ENCODE assay signal across 34 cellular contexts in the genomic region with DNA sequence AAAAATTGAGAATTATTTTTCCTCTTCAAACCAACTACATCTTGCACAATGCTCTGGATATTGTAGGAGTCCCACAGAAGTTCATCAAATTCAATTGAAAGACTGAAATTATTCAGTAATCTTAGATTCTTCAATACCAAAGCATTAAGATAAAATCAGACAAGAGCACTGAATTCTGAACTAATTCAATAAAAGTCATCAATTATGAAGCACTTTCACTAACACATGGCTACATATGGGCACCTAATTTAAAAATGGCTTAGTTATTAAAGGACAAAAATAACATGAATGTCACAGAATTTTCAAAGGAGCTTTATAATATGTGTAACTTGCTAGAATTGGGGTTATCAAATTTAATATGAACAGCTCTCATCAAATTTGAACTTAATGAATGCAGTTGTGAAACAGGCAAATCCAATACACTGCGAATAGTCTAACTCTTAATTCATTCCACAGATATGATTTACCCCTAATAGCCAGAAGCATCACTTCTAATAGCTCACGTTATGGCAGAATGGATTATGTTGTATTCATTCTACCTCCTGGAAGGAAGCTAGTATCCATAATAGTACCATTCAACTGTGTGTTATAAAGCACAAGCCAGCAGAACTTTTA.
DNase-seq lines count a peak whose midpoint lies in the region; ATAC-seq, FAIRE-seq and TF ChIP-seq lines count a peak whose summit lies in the region.
"Had no signal": no experiment of that assay in that cellular context is flagged by ENCODE, and none has a peak within 500 bp of the region (broad histone marks: within the 10 kb centered on the region; RNA-seq: fewer than 3 reads in every experiment).

No MANE protein-coding gene starts in this region.

- no peak for TF ChIP-seq CTCF in A549 (IDR thresholded peaks at IDR 0.05)
- no peak for TF ChIP-seq CTCF in SK-N-SH (IDR thresholded peaks at IDR 0.05)

- CTCF ChIA-PET in A549 (lab: Yijun Ruan, JAX) (interaction anchor here (0.6 to 1.5 kb wide), 3 partner anchors 12 to 279 kb away, joined by 3 read pairs; no protein-coding TSS in a partner anchor), SK-N-SH (lab: Yijun Ruan, JAX) (interaction anchor here (0.5 to 3.1 kb wide), 7 partner anchors 18 to 333 kb away, joined by 3 to 12 read pairs (median 3); a partner anchor contains a TSS)

- H4K20me1 ChIP-seq in SK-N-SH (ENCODE audit: insufficient read depth), result no peaks in the 10 kb centered on the region
- H4K20me1 ChIP-seq: BLaER1; BLaER1 treated with 17β-estradiol and CSF1 and Interleukin-3, amounts not matched to agents 10 nM and 100 nM had no signal

- no peak for TF ChIP-seq EP300 in A549 (IDR thresholded peaks at IDR 0.05)
- TF ChIP-seq EP300 in SK-N-SH (IDR thresholded peaks at IDR 0.05; ENCODE audit: borderline replicate concordance in 1 of 2, low read depth in 1 of 2, low read length in 1 of 2), result peak in 1 of 2 experiments; percentile 73; a peak in 1 of 4 replicates

- H3K4me2 ChIP-seq in A549 (no peak overlapping the region), SK-N-SH (no peak overlapping the region)
- H3K4me2 ChIP-seq: BLaER1; BLaER1 treated with 17β-estradiol and CSF1 and Interleukin-3, amounts not matched to agents 10 nM and 100 nM had no signal

- DNase-seq in A549 (ENCODE audit: low read depth in 1 of 2, low spot score in 1 of 2) (no peak), SK-N-DZ (ENCODE audit: low spot score) (peak; percentile 88), SK-N-SH (peak; percentile 44), cardiac septum (ENCODE audit: low spot score) (no peak), GM12891 (ENCODE audit: insufficient read length, low spot score) (no peak)
- no peak for DNase-seq in activated naive CD4-positive, alpha-beta T cell treated with anti-CD3 and anti-CD28 coated beads, Interleukin-2, amount 50 U/mL, for 16 hours
- DNase-seq in activated effector memory CD4-positive, alpha-beta T cell treated with anti-CD3 and anti-CD28 coated beads, Interleukin-2, amount 50 U/mL, for 16 hours, result no peak
- DNase-seq: 8988T; ACHN; AML-193; BE2C; C1 segment of cervical spinal cord; Caco-2; Calu3; CD4-positive, alpha-beta memory T cell; CD4-positive, alpha-beta T cell; CD4-positive, CD25-positive, alpha-beta regulatory T cell; CD8-positive, alpha-beta memory T cell; CD8-positive, alpha-beta T cell; COR-L47; DMS 273 treated with DMSO at 0.1 percent for 48 hours; DMS153; DMS53; DMS79; DMS79 treated with DMSO at 0.1 percent for 48 hours; DND-41; EL had no signal

- H3K36me3 ChIP-seq in SK-N-SH (replicated peaks in 1 of 2; ENCODE audit: control insufficient read depth in 1 of 2, insufficient read depth in 2 of 2, low read length in 1 of 2), result no peaks in the 10 kb centered on the region
- H3K36me3 ChIP-seq: BE2C; BLaER1; BLaER1 treated with 17β-estradiol and CSF1 and Interleukin-3, amounts not matched to agents 10 nM and 100 nM had no signal

- FAIRE-seq in A549 (lab: Jason Lieb, UNC) (peak; percentile 18), GM12891 (lab: Jason Lieb, UNC) (no peak)
- FAIRE-seq: A204.1, D721Med had no signal

- no peak overlapping the region for H2AFZ ChIP-seq in SK-N-SH (ENCODE audit: low read depth)

- no peaks in the 10 kb centered on the region for H3K27me3 ChIP-seq in SK-N-SH (ENCODE audit: insufficient read depth)
- H3K27me3 ChIP-seq: BE2C; BLaER1; BLaER1 treated with 17β-estradiol and CSF1 and Interleukin-3, amounts not matched to agents 10 nM and 100 nM had no signal

- H3K9me2 ChIP-seq in SK-N-SH, result no peaks in the 10 kb centered on the region

- WGBS in A549 (ENCODE audit: missing lambda C conversion rate), result 1% methylated on average over 2 of the region's 2 CpGs
- 0% methylated on average over 2 of the region's 2 CpGs for whole genome bisulfite sequencing in SK-N-SH (ENCODE audit: low lambda C conversion rate)

- POLR2A ChIA-PET in A549 (lab: Yijun Ruan, JAX) (no interaction called here), SK-N-SH (lab: Yijun Ruan, JAX) (no interaction called here)

- ATAC-seq in A549, result no peak
- ATAC-seq in SK-N-SH treated with all-trans-retinoic acid at 6 μM for 48 hours, result no peak
- ATAC-seq: CD8-positive, alpha-beta T cell had no signal

- no peak for TF ChIP-seq RAD21 in A549 (conservative IDR thresholded peaks at IDR 0.05 in 1 of 2, IDR thresholded peaks at IDR 0.05 in 1 of 2)
- TF ChIP-seq RAD21 in SK-N-SH (IDR thresholded peaks at IDR 0.05; ENCODE audit: low read length), result no peak

- TF ChIP-seq POLR2A in A549 (IDR thresholded peaks at IDR 0.05; ENCODE audit: low read length), result no peak
- TF ChIP-seq POLR2A in GM12891 (IDR thresholded peaks at IDR 0.05; ENCODE audit: low read depth, low read length), result no peak

- H3F3A ChIP-seq in SK-N-SH (replicated peaks; ENCODE audit: insufficient read depth), result no peaks in the 10 kb centered on the region

- H3K4me3 ChIP-seq in A549 (no peak overlapping the region), SK-N-SH (ENCODE audit: low read depth in 2 of 2, low read length in 1 of 2) (no peak overlapping the region)
- H3K4me3 ChIP-seq: BLaER1; BLaER1 treated with 17β-estradiol and CSF1 and Interleukin-3, amounts not matched to agents 10 nM and 100 nM had no signal

- H3K79me2 ChIP-seq in SK-N-SH (ENCODE audit: insufficient read depth), result no peaks in the 10 kb centered on the region

- H3K9ac ChIP-seq in SK-N-SH, result no peak overlapping the region
- H3K9ac ChIP-seq: BLaER1; BLaER1 treated with 17β-estradiol and CSF1 and Interleukin-3, amounts not matched to agents 10 nM and 100 nM had no signal

- intact Hi-C loops in cardiac septum (cut with DNase I), result no loop called here

- H3K27ac ChIP-seq in A549 (no peak overlapping the region), SK-N-SH (ENCODE audit: low read depth in 2 of 2, low read length in 1 of 2) (peak overlapping the region in 1 of 2 experiments; percentile 67; a peak in 1 of 4 replicates)
- H3K27ac ChIP-seq: 22Rv1; BLaER1; BLaER1 treated with 17β-estradiol and CSF1 and Interleukin-3, amounts not matched to agents 10 nM and 100 nM; C4-2B had no signal

- H3K9me3 ChIP-seq in A549 (no peaks in the 10 kb centered on the region), SK-N-SH (no peaks in the 10 kb centered on the region)
- H3K9me3 ChIP-seq: BE2C; BLaER1; BLaER1 treated with 17β-estradiol and CSF1 and Interleukin-3, amounts not matched to agents 10 nM and 100 nM; Caco-2 had no signal

- no peaks in the 10 kb centered on the region for H3K4me1 ChIP-seq in A549
- peaks cover 0 to 18% of the 10 kb centered on the region in 2 experiments; a peak in 1 of 4 replicates for H3K4me1 ChIP-seq in SK-N-SH (ENCODE audit: control insufficient read depth in 1 of 2, insufficient read depth in 2 of 2, low read depth in 1 of 2, low read length in 1 of 2)
- H3K4me1 ChIP-seq: BE2C; BLaER1; BLaER1 treated with 17β-estradiol and CSF1 and Interleukin-3, amounts not matched to agents 10 nM and 100 nM; Caco-2 had no signal

TF ChIP-seq in A549, 52 proteins besides CTCF, POLR2A, EP300 and RAD21 (continues in another document):
- TF ChIP-seq MAFK (IDR thresholded peaks at IDR 0.05; ENCODE audit: partially characterized antibody) (no peak), EHF (CRISPR knock-in tag; IDR thresholded peaks at IDR 0.05) (no peak), CHD4 (IDR thresholded peaks at IDR 0.05; ENCODE audit: borderline replicate concordance) (no peak)
- TF ChIP-seq, protein P1, sequence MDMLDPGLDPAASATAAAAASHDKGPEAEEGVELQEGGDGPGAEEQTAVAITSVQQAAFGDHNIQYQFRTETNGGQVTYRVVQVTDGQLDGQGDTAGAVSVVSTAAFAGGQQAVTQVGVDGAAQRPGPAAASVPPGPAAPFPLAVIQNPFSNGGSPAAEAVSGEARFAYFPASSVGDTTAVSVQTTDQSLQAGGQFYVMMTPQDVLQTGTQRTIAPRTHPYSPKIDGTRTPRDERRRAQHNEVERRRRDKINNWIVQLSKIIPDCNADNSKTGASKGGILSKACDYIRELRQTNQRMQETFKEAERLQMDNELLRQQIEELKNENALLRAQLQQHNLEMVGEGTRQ (IDR thresholded peaks at IDR 0.05), result no peak

TF ChIP-seq in SK-N-SH, 30 proteins besides CTCF, POLR2A, EP300 and RAD21 (continues in another document):
- TF ChIP-seq GATA2 (CRISPR knock-in tag; IDR thresholded peaks at IDR 0.05) (peak; percentile 62), JUND (IDR thresholded peaks at IDR 0.05) (no peak), MEF2A (IDR thresholded peaks at IDR 0.05; ENCODE audit: borderline replicate concordance, low read depth) (no peak), FOXM1 (IDR thresholded peaks at IDR 0.05; ENCODE audit: low read depth) (no peak), POLR2AphosphoS5 (IDR thresholded peaks at IDR 0.05; ENCODE audit: low read depth, low read length) (no peak), ELF1 (IDR thresholded peaks at IDR 0.05) (no peak), NRF1 (IDR thresholded peaks at IDR 0.05; ENCODE audit: low read depth, low read length) (no peak), RCOR1 (IDR thresholded peaks at IDR 0.05; ENCODE audit: low read length) (peak; percentile 90)

TF ChIP-seq in SK-N-SH treated with all-trans-retinoic acid at 6 μM for 48 hours, 23 proteins besides CTCF, POLR2A, EP300 and RAD21 (continues in another document):
- TF ChIP-seq, protein P2, sequence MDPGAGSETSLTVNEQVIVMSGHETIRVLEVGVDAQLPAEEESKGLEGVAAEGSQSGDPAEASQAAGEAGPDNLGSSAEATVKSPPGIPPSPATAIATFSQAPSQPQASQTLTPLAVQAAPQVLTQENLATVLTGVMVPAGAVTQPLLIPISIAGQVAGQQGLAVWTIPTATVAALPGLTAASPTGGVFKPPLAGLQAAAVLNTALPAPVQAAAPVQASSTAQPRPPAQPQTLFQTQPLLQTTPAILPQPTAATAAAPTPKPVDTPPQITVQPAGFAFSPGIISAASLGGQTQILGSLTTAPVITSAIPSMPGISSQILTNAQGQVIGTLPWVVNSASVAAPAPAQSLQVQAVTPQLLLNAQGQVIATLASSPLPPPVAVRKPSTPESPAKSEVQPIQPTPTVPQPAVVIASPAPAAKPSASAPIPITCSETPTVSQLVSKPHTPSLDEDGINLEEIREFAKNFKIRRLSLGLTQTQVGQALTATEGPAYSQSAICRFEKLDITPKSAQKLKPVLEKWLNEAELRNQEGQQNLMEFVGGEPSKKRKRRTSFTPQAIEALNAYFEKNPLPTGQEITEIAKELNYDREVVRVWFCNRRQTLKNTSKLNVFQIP (CRISPR knock-in tag; IDR thresholded peaks at IDR 0.05; ENCODE audit: borderline replicate concordance, low read depth), result no peak

TF ChIP-seq in GM12891, 5 proteins besides CTCF, POLR2A, EP300 and RAD21:
- TF ChIP-seq POU2F2 (IDR thresholded peaks at IDR 0.05; ENCODE audit: low read depth, low read length) (no peak), SPI1 (IDR thresholded peaks at IDR 0.05; ENCODE audit: low read depth, low read length) (no peak), PAX5 (IDR thresholded peaks at IDR 0.05; ENCODE audit: insufficient read depth, low read length, severe bottlenecking) (no peak), POLR2AphosphoS5 (IDR thresholded peaks at IDR 0.05; ENCODE audit: low read depth, low read length) (no peak), TAF1 (IDR thresholded peaks at IDR 0.05; ENCODE audit: low read depth, low read length) (no peak)

Comparison
In these comparisons a context has a peak if more than half of its experiments do, and no peak if none do; other contexts are left out.
1. DNase-seq: peak in SK-N-DZ (single experiment) and SK-N-SH (single experiment); none in A549 (0 of 2), activated naive CD4-positive, alpha-beta T cell treated with anti-CD3 and anti-CD28 coated beads, Interleukin-2, amount 50 U/mL, for 16 hours (single experiment), cardiac septum (single experiment), GM12891 (single experiment) and activated effector memory CD4-positive, alpha-beta T cell treated with anti-CD3 and anti-CD28 coated beads, Interleukin-2, amount 50 U/mL, for 16 hours (single experiment).